In genomic region chr1:42913426-42914091, GRCh38 we compare ENCODE assay signal across 8 cellular contexts. TPM values are rescaled to one million over a fixed set of nuclear protein-coding genes. Genes with fewer than 3 reads are reported as not detected.
A peak's percentile ranks its signal among the peaks of the same experiment; 100 is the strongest.
DNase-seq lines count a peak whose midpoint lies in the region; ATAC-seq and TF ChIP-seq lines count a peak whose summit lies in the region.

No MANE protein-coding gene starts in this region.

- peaks cover 3 to 4% of the 10 kb centered on the region in 2 donors for H3K9me3 Mint-ChIP-seq in activated naive CD4-positive, alpha-beta T cell treated with anti-CD3 and anti-CD28 coated beads, Interleukin-2, amount 50 U/mL, for 72 hours
- H3K9me3 Mint-ChIP-seq in progenitor cell of endocrine pancreas (ENCODE audit: low read depth), result peaks cover 9% of the 10 kb centered on the region

- no peak overlapping the region for H3K27ac ChIP-seq in cardiac muscle cell

- no peak overlapping the region for H3K4me3 Mint-ChIP-seq in progenitor cell of endocrine pancreas (ENCODE audit: low read depth)

- H3K9ac ChIP-seq in NT2/D1 (ENCODE audit: insufficient read length, low read depth), result no peak overlapping the region

- no peak overlapping the region for H3K4me3 ChIP-seq in NT2/D1 (ENCODE audit: insufficient read length, low read depth)
- H3K4me3 ChIP-seq in cardiac muscle cell, result no peak overlapping the region

- peaks cover 3% of the 10 kb centered on the region for H3K4me1 ChIP-seq in NT2/D1 (ENCODE audit: insufficient read depth, insufficient read length)
- H3K4me1 ChIP-seq in cardiac muscle cell (ENCODE audit: low read depth), result no peaks in the 10 kb centered on the region

- no peaks in the 10 kb centered on the region for H3K4me1 Mint-ChIP-seq in progenitor cell of endocrine pancreas (ENCODE audit: low read depth)

- H3K36me3 Mint-ChIP-seq in activated naive CD4-positive, alpha-beta T cell treated with anti-CD3 and anti-CD28 coated beads, Interleukin-2, amount 50 U/mL, for 72 hours, result peaks cover 7 to 12% of the 10 kb centered on the region in 2 donors
- H3K36me3 Mint-ChIP-seq in progenitor cell of endocrine pancreas (ENCODE audit: insufficient read depth), result no peaks in the 10 kb centered on the region

- peaks cover 43% of the 10 kb centered on the region for H3K9me3 ChIP-seq in NT2/D1 (ENCODE audit: insufficient read depth, low read length)
- H3K9me3 ChIP-seq in cardiac muscle cell (ENCODE audit: low read depth), result no peaks in the 10 kb centered on the region

- ATAC-seq in activated naive CD4-positive, alpha-beta T cell treated with anti-CD3 and anti-CD28 coated beads, Interleukin-2, amount 50 U/mL, for 72 hours, result peak; percentile 82 to 84
- ATAC-seq in HG03025 (IDR thresholded peaks at IDR 0.05; ENCODE audit: low FRiP score, unreplicated experiment) (no peak), HG03520 (IDR thresholded peaks at IDR 0.05; ENCODE audit: unreplicated experiment) (no peak)

- DNase-seq in DMS53 treated with DMSO at 0.1 percent for 48 hours (lab: John Stamatoyannopoulos, UW; ENCODE audit: unreplicated experiment) (peak; percentile 69), HuH-7 (ENCODE audit: low spot score) (peak; percentile 65), NT2/D1 (ENCODE audit: low read depth, low spot score) (peak; percentile 90), cardiac muscle cell (ENCODE audit: low read depth in 1 of 2, low spot score in 1 of 2) (peak; percentile 70 to 92), progenitor cell of endocrine pancreas (ENCODE audit: low spot score, unreplicated experiment) (peak; percentile 36)
- peak in 1 of 2 donors; percentile 54 for DNase-seq in activated naive CD4-positive, alpha-beta T cell treated with anti-CD3 and anti-CD28 coated beads, Interleukin-2, amount 50 U/mL, for 72 hours (ENCODE audit: low spot score in 2 of 2)

- H3K27me3 ChIP-seq in NT2/D1 (ENCODE audit: insufficient read depth, insufficient read length), result no peaks in the 10 kb centered on the region
- H3K27me3 ChIP-seq in cardiac muscle cell, result no peaks in the 10 kb centered on the region

- TF ChIP-seq CTCF in cardiac muscle cell (IDR thresholded peaks at IDR 0.05; ENCODE audit: low read depth, low read length) (peak; percentile 82), progenitor cell of endocrine pancreas (IDR thresholded peaks at IDR 0.05; ENCODE audit: unreplicated experiment) (peak; percentile 75)

- H3K36me3 ChIP-seq in NT2/D1 (ENCODE audit: insufficient read depth, insufficient read length, low read length), result no peaks in the 10 kb centered on the region
- H3K36me3 ChIP-seq in cardiac muscle cell, result no peaks in the 10 kb centered on the region

- peak overlapping the region in 1 of 2 donors; percentile 36 for H3K27ac Mint-ChIP-seq in activated naive CD4-positive, alpha-beta T cell treated with anti-CD3 and anti-CD28 coated beads, Interleukin-2, amount 50 U/mL, for 72 hours
- H3K27ac Mint-ChIP-seq in progenitor cell of endocrine pancreas, result no peak overlapping the region

- H3K27me3 Mint-ChIP-seq in progenitor cell of endocrine pancreas, result no peaks in the 10 kb centered on the region

RNA-seq across cellular contexts. Expression of gene SLC2A1, which starts 45.1 kb away (rescaled TPM):
- total RNA-seq in activated naive CD4-positive, alpha-beta T cell treated with anti-CD3 and anti-CD28 coated beads, Interleukin-2, amount 50 U/mL, for 72 hours, result 100 to 1,000 TPM in 1 of 2 donors, 10 to 100 TPM in 1; 39.9 to 121 TPM
- total RNA-seq in cardiac muscle cell (714 and 748 TPM in 2 replicates), progenitor cell of endocrine pancreas (49.7 and 54.7 TPM in 2 replicates)
- polyA plus RNA-seq in cardiac muscle cell, result 215 and 243 TPM in 2 replicates

Comparison
In these comparisons a context has a peak if more than half of its experiments do, and no peak if none do; other contexts are left out.
1. ATAC-seq: peak in activated naive CD4-positive, alpha-beta T cell treated with anti-CD3 and anti-CD28 coated beads, Interleukin-2, amount 50 U/mL, for 72 hours (2 of 2); none in HG03025 (single experiment) and HG03520 (single experiment).